8 cellular contexts compared by ENCODE assay signal in genomic region chr6:125974214-125974866, GRCh38. TPM values are rescaled to one million over a fixed set of nuclear protein-coding genes. Genes with fewer than 3 reads are reported as not detected.
DNase-seq lines count a peak whose midpoint lies in the region; ATAC-seq and TF ChIP-seq lines count a peak whose summit lies in the region.

No MANE protein-coding gene starts in this region.

- H3K36me3 Mint-ChIP-seq in activated CD8-positive, alpha-beta T cell treated with anti-CD3 and anti-CD28 coated beads, Interleukin-2, amount 10 ng/mL, durations not matched to agents 7 days and 5 days (ENCODE audit: low read depth), result peaks cover 12% of the 10 kb centered on the region
- peaks cover 21% of the 10 kb centered on the region for H3K36me3 Mint-ChIP-seq in stimulated activated memory B cell treated with anti-CD40 and anti-IgM and Interleukin-4, amounts not matched to agents 10 μg/mL and 1 μg/mL and 100 μg/mL, for 72 hours

- H3K4me1 Mint-ChIP-seq in activated CD8-positive, alpha-beta T cell treated with anti-CD3 and anti-CD28 coated beads, Interleukin-2, amount 10 ng/mL, durations not matched to agents 7 days and 5 days (ENCODE audit: low read depth), result peaks cover 6% of the 10 kb centered on the region
- H3K4me1 Mint-ChIP-seq in stimulated activated memory B cell treated with anti-CD40 and anti-IgM and Interleukin-4, amounts not matched to agents 10 μg/mL and 1 μg/mL and 100 μg/mL, for 72 hours, result peaks cover 12% of the 10 kb centered on the region

- intact Hi-C loops in Right ventricle myocardium inferior (cut with DNase I), result loop anchor here (5.0 kb wide), 2 partner anchors 117 to 192 kb away; no protein-coding TSS in a partner anchor
- intact Hi-C loops in cardiac septum (cut with DNase I), result no loop called here
- intact Hi-C loops in left ventricle myocardium inferior (cut with micrococcal nuclease), result no loop called here

- H3K27me3 Mint-ChIP-seq in activated CD8-positive, alpha-beta T cell treated with anti-CD3 and anti-CD28 coated beads, Interleukin-2, amount 10 ng/mL, durations not matched to agents 7 days and 5 days (ENCODE audit: low read depth), result no peaks in the 10 kb centered on the region
- H3K27me3 Mint-ChIP-seq in stimulated activated memory B cell treated with anti-CD40 and anti-IgM and Interleukin-4, amounts not matched to agents 10 μg/mL and 1 μg/mL and 100 μg/mL, for 72 hours, result no peaks in the 10 kb centered on the region

- H3K36me3 ChIP-seq in left ventricle myocardium inferior, result peaks cover 10% of the 10 kb centered on the region

- CTCF ChIA-PET in HEK293T (lab: Yijun Ruan, JAX), result interaction anchor here (0.5 to 2.4 kb wide), 15 partner anchors 9 to 221 kb away, joined by 3 to 13 read pairs (median 6); partner anchors contain the start of genes HINT3, NCOA7 and TRMT11
- CTCF ChIA-PET in activated CD8-positive, alpha-beta T cell treated with anti-CD3 and anti-CD28 coated beads, Interleukin-2, amount 10 ng/mL, durations not matched to agents 7 days and 5 days (lab: Charles Lee), result interaction anchor here (0.8 to 3.8 kb wide), 30 partner anchors 11 to 671 kb away, joined by 3 to 50 read pairs (median 5); partner anchors contain the start of genes HINT3, NCOA7 and TRMT11

- ATAC-seq in Right ventricle myocardium inferior, result peak; percentile 60
- peak; percentile 81 for ATAC-seq in activated CD8-positive, alpha-beta T cell treated with anti-CD3 and anti-CD28 coated beads, Interleukin-2, amount 10 ng/mL, durations not matched to agents 7 days and 5 days
- no peak for ATAC-seq in stimulated activated memory B cell treated with anti-CD40 and anti-IgM and Interleukin-4, amounts not matched to agents 10 μg/mL and 1 μg/mL and 100 μg/mL, for 72 hours

- no peak overlapping the region for H3K27ac ChIP-seq in left ventricle myocardium inferior (replicated peaks)

- TF ChIP-seq CTCF in left ventricle myocardium inferior (IDR thresholded peaks at IDR 0.05; ENCODE audit: borderline replicate concordance), result peak; percentile 68

- no peak overlapping the region for H3K4me3 Mint-ChIP-seq in activated CD8-positive, alpha-beta T cell treated with anti-CD3 and anti-CD28 coated beads, Interleukin-2, amount 10 ng/mL, durations not matched to agents 7 days and 5 days
- H3K4me3 Mint-ChIP-seq in stimulated activated memory B cell treated with anti-CD40 and anti-IgM and Interleukin-4, amounts not matched to agents 10 μg/mL and 1 μg/mL and 100 μg/mL, for 72 hours, result no peak overlapping the region

- no peaks in the 10 kb centered on the region for H3K4me1 ChIP-seq in left ventricle myocardium inferior

- no peaks in the 10 kb centered on the region for H3K27me3 ChIP-seq in left ventricle myocardium inferior (ENCODE audit: low read depth)

- no peak overlapping the region for H3K4me3 ChIP-seq in left ventricle myocardium inferior

- H3K27ac Mint-ChIP-seq in activated CD8-positive, alpha-beta T cell treated with anti-CD3 and anti-CD28 coated beads, Interleukin-2, amount 10 ng/mL, durations not matched to agents 7 days and 5 days, result no peak overlapping the region
- no peak overlapping the region for H3K27ac Mint-ChIP-seq in stimulated activated memory B cell treated with anti-CD40 and anti-IgM and Interleukin-4, amounts not matched to agents 10 μg/mL and 1 μg/mL and 100 μg/mL, for 72 hours

- no peaks in the 10 kb centered on the region for H3K9me3 Mint-ChIP-seq in activated CD8-positive, alpha-beta T cell treated with anti-CD3 and anti-CD28 coated beads, Interleukin-2, amount 10 ng/mL, durations not matched to agents 7 days and 5 days (ENCODE audit: insufficient read depth)
- H3K9me3 Mint-ChIP-seq in stimulated activated memory B cell treated with anti-CD40 and anti-IgM and Interleukin-4, amounts not matched to agents 10 μg/mL and 1 μg/mL and 100 μg/mL, for 72 hours, result no peaks in the 10 kb centered on the region

- POLR2A ChIA-PET in HEK293T (lab: Yijun Ruan, JAX), result interaction anchor here (1.0 to 1.8 kb wide), 3 partner anchors 12 to 193 kb away, joined by 5 to 10 read pairs (median 5); partner anchors contain the start of gene TRMT11
- POLR2A ChIA-PET in activated CD8-positive, alpha-beta T cell treated with anti-CD3 and anti-CD28 coated beads, Interleukin-2, amount 10 ng/mL, durations not matched to agents 7 days and 5 days (lab: Charles Lee), result interaction anchor here (0.7 to 1.0 kb wide), 2 partner anchors 56 to 193 kb away, joined by 3 read pairs; no protein-coding TSS in a partner anchor

- no peaks in the 10 kb centered on the region for H3K9me3 ChIP-seq in left ventricle myocardium inferior (replicated peaks)

- DNase-seq in Right ventricle myocardium inferior (ENCODE audit: missing footprints), result no peak
- no peak for DNase-seq in cardiac septum (ENCODE audit: low spot score)
- DNase-seq in HEK293T (ENCODE audit: extremely low spot score), result peak; percentile 35
- peak; percentile 56 for DNase-seq in NCI-H146 treated with DMSO at 0.1 percent for 48 hours (lab: John Stamatoyannopoulos, UW; ENCODE audit: unreplicated experiment)
- DNase-seq in activated CD8-positive, alpha-beta T cell treated with anti-CD3 and anti-CD28 coated beads, Interleukin-2, amount 10 ng/mL, durations not matched to agents 7 days and 5 days, result no peak
- no peak for DNase-seq in left ventricle myocardium inferior
- peak; percentile 54 for DNase-seq in stromal cell of bone marrow (ENCODE audit: low read depth)

TF ChIP-seq in HEK293T, 16 proteins besides CTCF, POLR2A, EP300 and RAD21:
- no peak for TF ChIP-seq CTBP1 (IDR thresholded peaks at IDR 0.05; ENCODE audit: borderline replicate concordance)
- no peak for TF ChIP-seq TARDBP (IDR thresholded peaks at IDR 0.05)
- TF ChIP-seq ZNF384 (IDR thresholded peaks at IDR 0.05), result no peak
- no peak for TF ChIP-seq LEF1 (IDR thresholded peaks at IDR 0.05; ENCODE audit: borderline replicate concordance)
- TF ChIP-seq SUZ12 (IDR thresholded peaks at IDR 0.05), result no peak
- TF ChIP-seq BHLHE40 (IDR thresholded peaks at IDR 0.05; ENCODE audit: borderline replicate concordance), result no peak
- TF ChIP-seq ELF4 (IDR thresholded peaks at IDR 0.05), result no peak
- TF ChIP-seq FOXA1 (IDR thresholded peaks at IDR 0.05), result no peak
- no peak for TF ChIP-seq PKNOX1 (IDR thresholded peaks at IDR 0.05)
- no peak for TF ChIP-seq ARNT (IDR thresholded peaks at IDR 0.05)
- no peak for TF ChIP-seq HDGF (IDR thresholded peaks at IDR 0.05; ENCODE audit: borderline replicate concordance)

RNA-seq across cellular contexts. Expression of gene TRMT11, which starts 12.0 kb away (rescaled TPM):
- 8.0 TPM for total RNA-seq in Right ventricle myocardium inferior
- 13.3 TPM for total RNA-seq in cardiac septum
- 10 to 100 TPM; 17.1 to 18.1 TPM for total RNA-seq in activated CD8-positive, alpha-beta T cell treated with anti-CD3 and anti-CD28 coated beads, Interleukin-2, amount 10 ng/mL, durations not matched to agents 7 days and 5 days
- 9.2 TPM for total RNA-seq in left ventricle myocardium inferior

RNA-seq across cellular contexts. Expression of gene HINT3, which starts 17.8 kb away (rescaled TPM):
- total RNA-seq in Right ventricle myocardium inferior (34.8 TPM), cardiac septum (35.0 TPM), left ventricle myocardium inferior (32.9 TPM)
- 1 to 10 TPM; 8.0 to 9.1 TPM for total RNA-seq in activated CD8-positive, alpha-beta T cell treated with anti-CD3 and anti-CD28 coated beads, Interleukin-2, amount 10 ng/mL, durations not matched to agents 7 days and 5 days

Comparison
In these comparisons a context has a peak if more than half of its experiments do, and no peak if none do; other contexts are left out.
1. DNase-seq: peak in HEK293T (single experiment), NCI-H146 treated with DMSO at 0.1 percent for 48 hours (single experiment) and stromal cell of bone marrow (single experiment); none in Right ventricle myocardium inferior (single experiment), cardiac septum (single experiment), activated CD8-positive, alpha-beta T cell treated with anti-CD3 and anti-CD28 coated beads, Interleukin-2, amount 10 ng/mL, durations not matched to agents 7 days and 5 days (single experiment) and left ventricle myocardium inferior (single experiment).